In the genomic region with DNA sequence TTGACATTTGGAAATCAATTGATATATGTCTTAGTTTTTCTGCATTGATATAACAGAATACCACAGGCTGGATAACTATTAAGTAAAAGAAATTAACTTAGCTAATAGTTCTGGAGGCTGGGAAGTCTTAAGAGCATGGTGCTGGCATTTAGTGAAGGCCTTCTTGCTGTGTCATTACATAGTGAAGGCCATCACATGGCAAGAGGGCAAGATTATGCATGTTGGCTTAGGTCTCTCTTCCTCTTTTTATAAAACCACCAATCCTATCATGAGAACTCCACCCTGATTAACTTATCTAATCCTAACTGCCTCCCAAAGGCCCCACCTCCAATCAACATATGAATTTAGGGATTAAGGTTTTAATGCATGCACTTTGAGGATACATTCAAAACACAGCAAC, we compare ENCODE assay signal across 25 cellular contexts.
"Had no signal": no experiment of that assay in that cellular context is flagged by ENCODE, and none has a peak within 500 bp of the region (broad histone marks: within the 10 kb centered on the region; RNA-seq: fewer than 3 reads in every experiment).

No MANE protein-coding gene starts in this region.

- H3K36me3 ChIP-seq: left lung, spleen, upper lobe of left lung, WERI-Rb-1 had no signal

- H3K27ac ChIP-seq: left lung, spleen, upper lobe of left lung, WERI-Rb-1 had no signal

- H3K4me3 Mint-ChIP-seq: activated T-cell treated with anti-CD3 and anti-CD28 coated beads, Interleukin-2, amount 50 U/mL, for 24 hours; activated T-helper 17 cell treated with anti-CD3 and anti-CD28 coated beads, Interleukin-2, amount 50 U/mL, for 72 hours; brain; mesothelial cell of epicardium; natural killer cell; T-helper 1 cell treated with Interleukin-12 subunit alpha and Interleukin-12 subunit beta and Interleukin-4 antibody, amounts not matched to agents 30 μg/mL and 1 μg/mL, for 36 hours had no signal

- DNase-seq: activated CD4-positive, alpha-beta T cell treated with anti-CD3 and anti-CD28 coated beads for 1 hour; activated T-cell treated with anti-CD3 and anti-CD28 coated beads, Interleukin-2, amount 50 U/mL, for 24 hours; aorta; caudate nucleus; dermis blood vessel endothelial cell; effector memory CD4-positive, alpha-beta T cell; foreskin melanocyte; glutamatergic neuron; hippocampal formation; kidney glomerular epithelial cell; left lung; natural killer cell; spleen; stimulated activated CD4-positive, alpha-beta T cell treated with anti-CD3 and anti-CD28 coated beads, Interleukin-4, amount 100 ng/mL, for 1 hour; stimulated activated naive CD4-positive, alpha-beta T cell treated with Interleukin-2 at 50 U/mL for 16 hours; T1000; upper lobe of left lung; WERI-Rb-1 had no signal

- H3K4me1 ChIP-seq: left lung, spleen, upper lobe of left lung had no signal

- H3K27ac Mint-ChIP-seq: activated naive CD4-positive, alpha-beta T cell treated with anti-CD3 and anti-CD28 coated beads, Interleukin-2, amount 50 U/mL, for 72 hours; activated T-cell treated with anti-CD3 and anti-CD28 coated beads, Interleukin-2, amount 50 U/mL, for 24 hours; activated T-helper 17 cell treated with anti-CD3 and anti-CD28 coated beads, Interleukin-2, amount 50 U/mL, for 72 hours; brain; mesothelial cell of epicardium; natural killer cell; progenitor cell of endocrine pancreas; T-helper 1 cell treated with Interleukin-12 subunit alpha and Interleukin-12 subunit beta and Interleukin-4 antibody, amounts not matched to agents 30 μg/mL and 1 μg/mL, for 36 hours had no signal

- H3K36me3 Mint-ChIP-seq: activated naive CD4-positive, alpha-beta T cell treated with anti-CD3 and anti-CD28 coated beads, Interleukin-2, amount 50 U/mL, for 72 hours; brain had no signal

- H3K27me3 ChIP-seq: left lung, spleen, upper lobe of left lung had no signal

- H3K9me3 ChIP-seq: upper lobe of left lung had no signal

- H3K4me3 ChIP-seq: left lung, spleen, upper lobe of left lung had no signal

- ATAC-seq: activated naive CD4-positive, alpha-beta T cell treated with anti-CD3 and anti-CD28 coated beads, Interleukin-2, amount 50 U/mL, for 72 hours; activated T-helper 17 cell treated with anti-CD3 and anti-CD28 coated beads, Interleukin-2, amount 50 U/mL, for 72 hours; esophagus mucosa; left lung; natural killer cell had no signal

- H3K4me1 Mint-ChIP-seq: activated T-helper 17 cell treated with anti-CD3 and anti-CD28 coated beads, Interleukin-2, amount 50 U/mL, for 72 hours; brain; mesothelial cell of epicardium; natural killer cell had no signal

- H3K27me3 Mint-ChIP-seq: activated T-cell treated with anti-CD3 and anti-CD28 coated beads, Interleukin-2, amount 50 U/mL, for 24 hours; activated T-helper 17 cell treated with anti-CD3 and anti-CD28 coated beads, Interleukin-2, amount 50 U/mL, for 72 hours; progenitor cell of endocrine pancreas had no signal

- H3K9me3 Mint-ChIP-seq: activated naive CD4-positive, alpha-beta T cell treated with anti-CD3 and anti-CD28 coated beads, Interleukin-2, amount 50 U/mL, for 72 hours; activated T-helper 17 cell treated with anti-CD3 and anti-CD28 coated beads, Interleukin-2, amount 50 U/mL, for 72 hours; T-helper 1 cell treated with Interleukin-12 subunit alpha and Interleukin-12 subunit beta and Interleukin-4 antibody, amounts not matched to agents 30 μg/mL and 1 μg/mL, for 36 hours had no signal
